ENCODE assay signal across 15 cellular contexts in the genomic region with DNA sequence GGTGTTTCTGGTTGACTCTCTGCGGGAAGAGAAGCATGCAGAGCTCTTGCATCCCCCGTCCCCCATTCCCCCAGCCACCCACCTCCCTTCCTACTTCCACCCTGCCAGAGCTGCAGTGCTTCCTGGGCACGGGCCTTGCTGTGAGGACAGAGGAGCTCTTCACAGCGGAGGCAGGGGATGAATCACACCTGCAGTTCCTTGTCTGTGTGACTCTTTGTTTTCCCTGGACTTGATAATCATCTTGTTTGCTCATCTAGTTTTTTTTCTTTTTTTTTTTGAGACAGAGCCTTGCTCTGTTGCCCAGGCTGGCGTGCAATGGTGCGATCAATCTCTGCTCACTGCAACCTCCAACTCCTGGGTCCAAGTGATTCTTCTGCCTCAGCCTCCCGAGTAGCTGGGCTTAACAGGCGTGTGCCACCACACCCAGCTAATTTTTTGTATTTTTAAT. TPM values are rescaled to one million over a fixed set of nuclear protein-coding genes. Genes with fewer than 3 reads are reported as not detected.
DNase-seq lines count a peak whose midpoint lies in the region; ATAC-seq, FAIRE-seq and TF ChIP-seq lines count a peak whose summit lies in the region.
"Had no signal": no experiment of that assay in that cellular context is flagged by ENCODE, and none has a peak within 500 bp of the region (broad histone marks: within the 10 kb centered on the region; RNA-seq: fewer than 3 reads in every experiment).

No MANE protein-coding gene starts in this region.

- TF ChIP-seq POLR2A in sigmoid colon (IDR thresholded peaks at IDR 0.05) (no peak), GM12891 (IDR thresholded peaks at IDR 0.05; ENCODE audit: low read depth, low read length) (no peak)

- no peaks in the 10 kb centered on the region for H3K27me3 Mint-ChIP-seq in naive thymus-derived CD4-positive, alpha-beta T cell

- WGBS in sigmoid colon, 2 donors: 42 to 75% methylated on average over 8 of the region's 8 CpGs

- H3K36me3 ChIP-seq in RWPE2 (ENCODE audit: low read depth) (no peaks in the 10 kb centered on the region), sigmoid colon (peaks cover 0 to 4% (median 0%) of the 10 kb centered on the region in 4 donors)
- H3K36me3 ChIP-seq in naive thymus-derived CD4-positive, alpha-beta T cell (ENCODE audit: control insufficient read depth in 2 of 3, insufficient read depth in 3 of 3, low read length in 3 of 3): no peaks in the 10 kb centered on the region

- TF ChIP-seq CTCF in RWPE2 (IDR thresholded peaks at IDR 0.05; ENCODE audit: poor library complexity, severe bottlenecking) (no peak), epithelial cell of esophagus (IDR thresholded peaks at IDR 0.05; ENCODE audit: insufficient read depth, low read depth, low read length, missing control alignments) (no peak), sigmoid colon (IDR thresholded peaks at IDR 0.05) (no peak)

- peak; percentile 3 for DNase-seq in GM04504 (ENCODE audit: low read depth)
- peak; percentile 75 for DNase-seq in RWPE2 (ENCODE audit: low spot score)
- peak; percentile 89 for DNase-seq in epithelial cell of esophagus (ENCODE audit: low read depth)
- peak; percentile 46 for DNase-seq in sigmoid colon
- DNase-seq in GM12891 (ENCODE audit: insufficient read length, low spot score): no peak
- DNase-seq in naive thymus-derived CD4-positive, alpha-beta T cell: no peak
- no peak for DNase-seq in T-helper 9 cell
- DNase-seq in NCI-H524 (lab: John Stamatoyannopoulos, UW): no peak
- DNase-seq: activated CD4-positive, CD25-positive, alpha-beta regulatory T cell treated with anti-CD3 and anti-CD28 coated beads, Interleukin-2, amount 50 U/mL, for 72 hours; activated T-cell treated with anti-CD3 and anti-CD28 coated beads, Interleukin-2, amount 50 U/mL, for 1 hour; NCI-H1930; stimulated activated naive CD8-positive, alpha-beta T cell treated with anti-CD3 and anti-CD28 coated beads, Interleukin-15, Interleukin-2, amounts not matched to agents 100 U/mL and 50 U/mL, for 24 hours; SW 1271 had no signal

- peaks cover 7 to 40% (median 20%) of the 10 kb centered on the region in 5 donors for H3K36me3 Mint-ChIP-seq in naive thymus-derived CD4-positive, alpha-beta T cell

- no peak overlapping the region for H3K4me3 Mint-ChIP-seq in naive thymus-derived CD4-positive, alpha-beta T cell
- H3K4me3 Mint-ChIP-seq: CD14-positive monocyte had no signal

- no peaks in the 10 kb centered on the region for H3K27me3 ChIP-seq in RWPE2 (ENCODE audit: insufficient read depth, poor library complexity, severe bottlenecking)
- no peaks in the 10 kb centered on the region for H3K27me3 ChIP-seq in sigmoid colon
- H3K27me3 ChIP-seq in naive thymus-derived CD4-positive, alpha-beta T cell (ENCODE audit: control insufficient read depth in 2 of 2, insufficient read depth in 2 of 2, low read length in 2 of 2): no peaks in the 10 kb centered on the region

- H3K27ac Mint-ChIP-seq in naive thymus-derived CD4-positive, alpha-beta T cell: peak overlapping the region in 1 of 9 donors; percentile 52

- H3K9me3 ChIP-seq in RWPE2 (ENCODE audit: severe bottlenecking) (no peaks in the 10 kb centered on the region), sigmoid colon (no peaks in the 10 kb centered on the region)
- no peaks in the 10 kb centered on the region for H3K9me3 ChIP-seq in naive thymus-derived CD4-positive, alpha-beta T cell (ENCODE audit: control insufficient read depth in 2 of 3, low read length in 3 of 3)

- peaks cover 0 to 15% (median 5%) of the 10 kb centered on the region in 11 donors for H3K9me3 Mint-ChIP-seq in naive thymus-derived CD4-positive, alpha-beta T cell

- peaks cover 4 to 10% (median 8%) of the 10 kb centered on the region in 7 donors for H3K4me1 Mint-ChIP-seq in naive thymus-derived CD4-positive, alpha-beta T cell

- H3K27ac ChIP-seq in RWPE2 (ENCODE audit: poor library complexity, severe bottlenecking) (peak overlapping the region; percentile 15), sigmoid colon (no peak overlapping the region)
- no peak overlapping the region for H3K27ac ChIP-seq in naive thymus-derived CD4-positive, alpha-beta T cell (ENCODE audit: low read depth, low read length)

- H3K4me1 ChIP-seq in RWPE2 (ENCODE audit: insufficient read depth, poor library complexity, severe bottlenecking) (peaks cover 11% of the 10 kb centered on the region), sigmoid colon (peaks cover 0 to 8% (median 6%) of the 10 kb centered on the region in 4 donors)
- no peaks in the 10 kb centered on the region for H3K4me1 ChIP-seq in naive thymus-derived CD4-positive, alpha-beta T cell (ENCODE audit: control insufficient read depth in 2 of 2, insufficient read depth in 2 of 2, low read length in 2 of 2)

- TF ChIP-seq EP300 in sigmoid colon (IDR thresholded peaks at IDR 0.05): no peak

- peak; percentile 95 for ATAC-seq in RWPE2 (ENCODE audit: low read depth)
- ATAC-seq in naive thymus-derived CD4-positive, alpha-beta T cell: no peak
- ATAC-seq: stimulated activated naive CD8-positive, alpha-beta T cell treated with anti-CD3 and anti-CD28 coated beads, Interleukin-15, Interleukin-2, amounts not matched to agents 100 U/mL and 50 U/mL, for 24 hours had no signal

- no peak for FAIRE-seq in GM12891 (lab: Jason Lieb, UNC)
- FAIRE-seq: frontal cortex had no signal

- POLR2A ChIA-PET in naive thymus-derived CD4-positive, alpha-beta T cell (lab: Charles Lee): no interaction called here

- H3K4me3 ChIP-seq in RWPE2 (ENCODE audit: severe bottlenecking) (no peak overlapping the region), epithelial cell of esophagus (ENCODE audit: low read length) (no peak overlapping the region), sigmoid colon (no peak overlapping the region)
- H3K4me3 ChIP-seq in naive thymus-derived CD4-positive, alpha-beta T cell (ENCODE audit: low read length): no peak overlapping the region

- CTCF ChIA-PET in naive thymus-derived CD4-positive, alpha-beta T cell (lab: Charles Lee): no interaction called here

- intact Hi-C loops in sigmoid colon (cut with DNase I): no loop called here
- intact Hi-C loops in naive thymus-derived CD4-positive, alpha-beta T cell (cut with micrococcal nuclease): no loop called here

TF ChIP-seq in GM12891, 5 proteins besides CTCF, POLR2A, EP300 and RAD21:
- TF ChIP-seq TAF1 (IDR thresholded peaks at IDR 0.05; ENCODE audit: low read depth, low read length) (no peak), SPI1 (IDR thresholded peaks at IDR 0.05; ENCODE audit: low read depth, low read length) (no peak), POU2F2 (IDR thresholded peaks at IDR 0.05; ENCODE audit: low read depth, low read length) (no peak), PAX5 (IDR thresholded peaks at IDR 0.05; ENCODE audit: insufficient read depth, low read length, severe bottlenecking) (no peak)

RNA-seq across cellular contexts. Expression of gene ANKRD9, which starts 27.8 kb away (rescaled TPM):
- 10 to 100 TPM; 16.1 to 36.0 (median 23.4) TPM for total RNA-seq in sigmoid colon
- 10 to 100 TPM in 2 of 3 donors, 1 to 10 TPM in 1; 9.6 to 28.7 (median 16.4) TPM for polyA plus RNA-seq in sigmoid colon
- 1.2 TPM for polyA plus RNA-seq in GM12891 (2012; ENCODE audit: low read depth, missing spikeins)
- 1 to 10 TPM; 1.1 to 8.1 (median 2.2) TPM for total RNA-seq in naive thymus-derived CD4-positive, alpha-beta T cell
- under 1 TPM; 0.26 to 0.72 TPM for polyA plus RNA-seq in naive thymus-derived CD4-positive, alpha-beta T cell

Comparison
In these comparisons a context has a peak if more than half of its experiments do, and no peak if none do; other contexts are left out.
1. DNase-seq: peak in GM04504 (single experiment), RWPE2 (single experiment), epithelial cell of esophagus (single experiment) and sigmoid colon (single experiment); none in GM12891 (single experiment), naive thymus-derived CD4-positive, alpha-beta T cell (0 of 9), T-helper 9 cell (single experiment) and NCI-H524 (0 of 2).